Comparison of ENCODE assay signal across 10 cellular contexts in the genomic region with DNA sequence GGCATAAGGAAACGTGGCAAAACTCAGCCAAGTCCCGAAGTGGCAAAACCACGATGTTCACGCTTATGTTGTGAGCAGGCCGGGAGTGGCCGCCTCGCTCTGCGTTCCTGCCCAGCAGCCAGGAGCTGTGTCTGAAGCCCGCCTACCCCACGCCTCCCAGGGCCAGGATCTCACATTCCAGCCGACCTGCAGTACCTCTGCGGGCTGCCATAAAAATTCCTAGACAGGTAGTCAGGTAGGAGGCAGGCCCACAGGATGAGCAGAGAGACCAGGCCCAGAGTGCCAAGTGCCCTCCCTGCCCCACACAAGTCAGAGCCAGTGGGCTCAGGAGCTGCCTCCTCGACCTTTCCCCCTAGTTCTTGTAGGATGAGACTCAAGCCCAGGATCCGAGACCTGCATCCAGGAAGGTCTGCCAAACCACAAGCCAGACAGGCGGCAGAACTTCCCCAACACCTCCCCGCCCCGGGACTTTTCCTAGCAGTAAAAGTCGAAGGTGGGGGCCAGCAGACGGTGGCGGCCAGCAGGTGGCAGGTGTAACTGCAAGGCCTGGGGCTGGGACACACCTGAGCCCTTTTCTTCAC. TPM values are rescaled to one million over a fixed set of nuclear protein-coding genes. Genes with fewer than 3 reads are reported as not detected.
A peak's percentile ranks its signal among the peaks of the same experiment; 100 is the strongest.
DNase-seq lines count a peak whose midpoint lies in the region; ATAC-seq, FAIRE-seq and TF ChIP-seq lines count a peak whose summit lies in the region.
"Had no signal": no experiment of that assay in that cellular context is flagged by ENCODE, and none has a peak within 500 bp of the region (broad histone marks: within the 10 kb centered on the region; RNA-seq: fewer than 3 reads in every experiment).

No MANE protein-coding gene starts in this region.

- H3F3A ChIP-seq in GM23338 (replicated peaks; ENCODE audit: low read depth) = no peaks in the 10 kb centered on the region

- no peak overlapping the region for H3K4me2 ChIP-seq in GM23338

- POLR2A ChIA-PET in naive thymus-derived CD4-positive, alpha-beta T cell (lab: Charles Lee) = interaction anchor here (0.7 to 1.2 kb wide), 2 partner anchors 17 to 427 kb away, joined by 3 to 5 read pairs; no protein-coding TSS in a partner anchor

- CTCF ChIA-PET in naive thymus-derived CD4-positive, alpha-beta T cell (lab: Charles Lee) = interaction anchor here (0.6 to 0.7 kb wide), 3 partner anchors 28 to 435 kb away, joined by 3 to 4 read pairs (median 3); no protein-coding TSS in a partner anchor

- H3K4me1 Mint-ChIP-seq in GM23338 = peaks cover 58% of the 10 kb centered on the region
- peaks cover 0 to 38% (median 5%) of the 10 kb centered on the region in 7 donors for H3K4me1 Mint-ChIP-seq in naive thymus-derived CD4-positive, alpha-beta T cell

- peaks cover 27% of the 10 kb centered on the region for H3K4me1 ChIP-seq in GM23338 (ENCODE audit: insufficient read depth)
- peaks cover 0 to 45% (median 0%) of the 10 kb centered on the region in 4 donors for H3K4me1 ChIP-seq in Peyer's patch
- peaks cover 51% of the 10 kb centered on the region for H3K4me1 ChIP-seq in foreskin keratinocyte
- H3K4me1 ChIP-seq in small intestine (ENCODE audit: control insufficient read depth in 2 of 2, insufficient read depth in 1 of 2, low read depth in 1 of 2, low read length in 1 of 2) = peaks cover 7 to 9% of the 10 kb centered on the region in 2 donors
- H3K4me1 ChIP-seq in naive thymus-derived CD4-positive, alpha-beta T cell (ENCODE audit: control insufficient read depth in 2 of 2, insufficient read depth in 2 of 2, low read length in 2 of 2) = no peaks in the 10 kb centered on the region

- 12 to 52% (median 38%) methylated on average over 20 of the region's 20 CpGs for WGBS in small intestine, 3 donors

- no peak for FAIRE-seq in small intestine (lab: Jason Lieb, UNC)

- no peaks in the 10 kb centered on the region for H3K36me3 ChIP-seq in GM23338 (ENCODE audit: insufficient read depth)
- H3K36me3 ChIP-seq in Peyer's patch = no peaks in the 10 kb centered on the region
- H3K36me3 ChIP-seq in small intestine (ENCODE audit: control insufficient read depth in 2 of 2, insufficient read depth in 2 of 2, low read length in 2 of 2) = no peaks in the 10 kb centered on the region
- H3K36me3 ChIP-seq in naive thymus-derived CD4-positive, alpha-beta T cell (ENCODE audit: control insufficient read depth in 2 of 3, insufficient read depth in 3 of 3, low read length in 3 of 3) = no peaks in the 10 kb centered on the region

- no peak overlapping the region for H3K27ac ChIP-seq in GM23338 (ENCODE audit: low read depth)
- peak overlapping the region in 3 of 4 donors; percentile 9 to 61 (median 58) for H3K27ac ChIP-seq in Peyer's patch
- peak overlapping the region; percentile 63 for H3K27ac ChIP-seq in foreskin keratinocyte
- peak overlapping the region; percentile 35 to 53 for H3K27ac ChIP-seq in small intestine (ENCODE audit: low read depth in 1 of 2, low read length in 1 of 2)
- no peak overlapping the region for H3K27ac ChIP-seq in naive thymus-derived CD4-positive, alpha-beta T cell (ENCODE audit: low read depth, low read length)

- H3K9me3 Mint-ChIP-seq in GM23338 = no peaks in the 10 kb centered on the region
- H3K9me3 Mint-ChIP-seq in naive thymus-derived CD4-positive, alpha-beta T cell = no peaks in the 10 kb centered on the region
- H3K9me3 Mint-ChIP-seq: naive thymus-derived CD8-positive, alpha-beta T cell had no signal

- H3K4me3 ChIP-seq in GM23338 (no peak overlapping the region), Peyer's patch (no peak overlapping the region), small intestine (ENCODE audit: low read depth in 1 of 2, low read length in 2 of 2) (no peak overlapping the region)
- no peak overlapping the region for H3K4me3 ChIP-seq in naive thymus-derived CD4-positive, alpha-beta T cell (ENCODE audit: low read length)

- peak; percentile 68 for DNase-seq in GM23338 (ENCODE audit: low spot score)
- peak; percentile 30 to 85 (median 83) for DNase-seq in Peyer's patch
- peak; percentile 99 for DNase-seq in foreskin keratinocyte
- DNase-seq in small intestine = peak; percentile 87
- no peak for DNase-seq in naive thymus-derived CD4-positive, alpha-beta T cell
- no peak for DNase-seq in NCI-H748 treated with DMSO at 0.1 percent for 48 hours (lab: John Stamatoyannopoulos, UW)
- no peak for DNase-seq in NCI-H2107 (lab: John Stamatoyannopoulos, UW)
- DNase-seq: naive thymus-derived CD8-positive, alpha-beta T cell; NCI-H446 had no signal

- peaks cover 49% of the 10 kb centered on the region for H4K20me1 ChIP-seq in GM23338 (replicated peaks; ENCODE audit: insufficient read depth)

- H3K79me2 ChIP-seq in GM23338 (replicated peaks; ENCODE audit: insufficient read depth) = peaks cover 99% of the 10 kb centered on the region

- H3K27me3 ChIP-seq in GM23338 (ENCODE audit: insufficient read depth) = no peaks in the 10 kb centered on the region
- H3K27me3 ChIP-seq in Peyer's patch = no peaks in the 10 kb centered on the region
- H3K27me3 ChIP-seq in foreskin keratinocyte = no peaks in the 10 kb centered on the region
- H3K27me3 ChIP-seq in small intestine (ENCODE audit: control insufficient read depth in 2 of 2, insufficient read depth in 2 of 2, low read length in 2 of 2) = no peaks in the 10 kb centered on the region
- no peaks in the 10 kb centered on the region for H3K27me3 ChIP-seq in naive thymus-derived CD4-positive, alpha-beta T cell (ENCODE audit: control insufficient read depth in 2 of 2, insufficient read depth in 2 of 2, low read length in 2 of 2)

- H3K27me3 Mint-ChIP-seq in GM23338 (ENCODE audit: insufficient read depth, low read depth, poor library complexity) = peaks cover 11% of the 10 kb centered on the region
- H3K27me3 Mint-ChIP-seq in naive thymus-derived CD4-positive, alpha-beta T cell = peaks cover 0 to 4% (median 0%) of the 10 kb centered on the region in 5 donors
- H3K27me3 Mint-ChIP-seq: naive thymus-derived CD8-positive, alpha-beta T cell had no signal

- H3K9me2 ChIP-seq in GM23338 (ENCODE audit: insufficient read depth) = no peaks in the 10 kb centered on the region

- peak; percentile 55 for TF ChIP-seq CTCF in GM23338 (conservative IDR thresholded peaks at IDR 0.05; ENCODE audit: low read depth in 2 of 2)
- TF ChIP-seq CTCF in Peyer's patch (IDR thresholded peaks at IDR 0.05) = peak in 5 of 6 experiments; percentile 6 to 71 (median 63)
- peak; percentile 77 for TF ChIP-seq CTCF in foreskin keratinocyte (conservative IDR thresholded peaks at IDR 0.05)

- no peak for TF ChIP-seq POLR2A in Peyer's patch (IDR thresholded peaks at IDR 0.05)

- no peak overlapping the region for H2AFZ ChIP-seq in GM23338

- no peaks in the 10 kb centered on the region for H3K9me3 ChIP-seq in Peyer's patch
- H3K9me3 ChIP-seq in small intestine (ENCODE audit: control insufficient read depth, low read depth) = no peaks in the 10 kb centered on the region
- no peaks in the 10 kb centered on the region for H3K9me3 ChIP-seq in naive thymus-derived CD4-positive, alpha-beta T cell (ENCODE audit: control insufficient read depth in 2 of 3, low read length in 3 of 3)

- H3K4me3 Mint-ChIP-seq in GM23338 = no peak overlapping the region
- H3K4me3 Mint-ChIP-seq in naive thymus-derived CD4-positive, alpha-beta T cell = no peak overlapping the region

- intact Hi-C loops in naive thymus-derived CD4-positive, alpha-beta T cell (cut with micrococcal nuclease) = no loop called here

- ATAC-seq in GM23338 (peak; percentile 62), foreskin keratinocyte (peak; percentile 90), HG02852 (IDR thresholded peaks at IDR 0.05; ENCODE audit: unreplicated experiment) (no peak)
- ATAC-seq in naive thymus-derived CD4-positive, alpha-beta T cell = no peak
- ATAC-seq: naive thymus-derived CD8-positive, alpha-beta T cell had no signal

- peak overlapping the region; percentile 17; the same call in 1 of the 2 replicates for H3K27ac Mint-ChIP-seq in GM23338
- H3K27ac Mint-ChIP-seq in naive thymus-derived CD4-positive, alpha-beta T cell = peak overlapping the region in 1 of 9 donors; percentile 41

- H3K36me3 Mint-ChIP-seq in GM23338 (ENCODE audit: low read depth) = no peaks in the 10 kb centered on the region
- H3K36me3 Mint-ChIP-seq in naive thymus-derived CD4-positive, alpha-beta T cell = no peaks in the 10 kb centered on the region
- H3K36me3 Mint-ChIP-seq: naive thymus-derived CD8-positive, alpha-beta T cell had no signal

TF ChIP-seq in GM23338, 12 proteins besides CTCF, POLR2A, EP300 and RAD21 (continues in another document):
- no peak for TF ChIP-seq STAT1 (IDR thresholded peaks at IDR 0.05; ENCODE audit: unreplicated experiment)
- TF ChIP-seq EZH2 (IDR thresholded peaks at IDR 0.05; ENCODE audit: low read depth, unreplicated experiment) = no peak
- no peak for TF ChIP-seq JUNB (IDR thresholded peaks at IDR 0.05; ENCODE audit: unreplicated experiment)
- TF ChIP-seq POLR2AphosphoS5 (IDR thresholded peaks at IDR 0.05; ENCODE audit: low read depth) = no peak
- no peak for TF ChIP-seq CREB1 (CRISPR knock-in tag; IDR thresholded peaks at IDR 0.05; ENCODE audit: low read depth)
- TF ChIP-seq EZH2phosphoT487 (IDR thresholded peaks at IDR 0.05; ENCODE audit: unreplicated experiment) = no peak

RNA-seq across cellular contexts. Expression of a gene that starts 16.7 kb away (rescaled TPM):
- 7.3 and 8.9 TPM in 2 replicates for total RNA-seq in GM23338 (2014; rRNA removed; shearing (Covaris generic))
- polyA plus RNA-seq in GM23338 (2016; fragmentation: Nextera tagmentation; extraction: Ambion mirVana) (13.5 and 15.4 TPM in 2 replicates), foreskin keratinocyte (38.6 and 108 TPM in 2 replicates), small intestine (10 to 100 TPM in 1 of 3 donors, 1 to 10 TPM in 2; 4.0 to 12.0 (median 7.3) TPM)
- total RNA-seq in Peyer's patch (1 to 10 TPM; 3.3 to 5.5 (median 4.6) TPM), foreskin keratinocyte (50.3 and 171 TPM in 2 replicates)
- total RNA-seq in naive thymus-derived CD4-positive, alpha-beta T cell = 1 to 10 TPM in 4 of 5 experiments, under 1 TPM in 1; 0.44 to 10.0 (median 9.0) TPM
- polyA plus RNA-seq in naive thymus-derived CD4-positive, alpha-beta T cell = 1 to 10 TPM; 3.1 to 4.0 TPM

Comparison
In these comparisons a context has a peak if more than half of its experiments do, and no peak if none do; other contexts are left out.
1. ATAC-seq: peak in GM23338 (single experiment) and foreskin keratinocyte (single experiment); none in naive thymus-derived CD4-positive, alpha-beta T cell (single experiment) and HG02852 (single experiment).
2. DNase-seq: peak in GM23338 (single experiment), Peyer's patch (3 of 3), foreskin keratinocyte (2 of 2) and small intestine (single experiment); none in naive thymus-derived CD4-positive, alpha-beta T cell (0 of 9), NCI-H748 treated with DMSO at 0.1 percent for 48 hours (single experiment) and NCI-H2107 (single experiment).
3. H3K27ac ChIP-seq: peak in Peyer's patch (3 of 4), foreskin keratinocyte (single experiment) and small intestine (2 of 2); none in GM23338 (single experiment) and naive thymus-derived CD4-positive, alpha-beta T cell (single experiment).
4. Peak in every context shown above with its lines, with median percentiles within 50 percentile points of each other: CTCF ChIP-seq.